In genomic region chr6:42339991-42340401, GRCh38 we compare ENCODE assay signal across 10 cellular contexts.
A peak's percentile ranks its signal among the peaks of the same experiment; 100 is the strongest.
DNase-seq lines count a peak whose midpoint lies in the region; ATAC-seq lines count a peak whose summit lies in the region.
"Had no signal": no experiment of that assay in that cellular context is flagged by ENCODE, and none has a peak within 500 bp of the region (broad histone marks: within the 10 kb centered on the region; RNA-seq: fewer than 3 reads in every experiment).

No MANE protein-coding gene starts in this region.

- DNase-seq in activated CD8-positive, alpha-beta memory T cell treated with anti-CD3 and anti-CD28 coated beads, Interleukin-2, amount 50 U/mL, for 24 hours (ENCODE audit: extremely low read depth), result peak; percentile 10
- DNase-seq in activated CD8-positive, alpha-beta memory T cell treated with anti-CD3 and anti-CD28 coated beads for 24 hours, result no peak
- DNase-seq in activated T-helper 1 cell treated with anti-CD3 and anti-CD28 coated beads, Interleukin-12 subunit alpha, Interleukin-12 subunit beta, Interleukin-2, Interleukin-4 antibody, amounts not matched to agents 30 ng/mL and 10 ng/mL and 1 ng/mL, durations not matched to agents 14 hours and 24 hours and 36 hours (ENCODE audit: low spot score), result peak; percentile 48
- DNase-seq in stimulated activated naive B cell treated with anti-CD40 and anti-IgM and Interleukin-4, amounts not matched to agents 10 μg/mL and 1 μg/mL and 100 μg/mL, for 72 hours, result no peak
- DNase-seq in NCI-H187 (lab: John Stamatoyannopoulos, UW) (no peak), G401 (ENCODE audit: low spot score) (no peak)
- DNase-seq: NCI-H1105 had no signal

- H3K27me3 Mint-ChIP-seq in activated T-helper 1 cell treated with anti-CD3 and anti-CD28 coated beads, Interleukin-12 subunit alpha, Interleukin-12 subunit beta, Interleukin-2, Interleukin-4 antibody, amounts not matched to agents 30 ng/mL and 10 ng/mL and 1 ng/mL, durations not matched to agents 14 hours and 24 hours and 36 hours (ENCODE audit: insufficient read depth), result no peaks in the 10 kb centered on the region
- peaks cover 0 to 3% of the 10 kb centered on the region in 2 donors for H3K27me3 Mint-ChIP-seq in stimulated activated naive B cell treated with anti-CD40 and anti-IgM and Interleukin-4, amounts not matched to agents 10 μg/mL and 1 μg/mL and 100 μg/mL, for 72 hours

- peak overlapping the region; percentile 63 for H3K4me3 Mint-ChIP-seq in activated T-helper 1 cell treated with anti-CD3 and anti-CD28 coated beads, Interleukin-12 subunit alpha, Interleukin-12 subunit beta, Interleukin-2, Interleukin-4 antibody, amounts not matched to agents 30 ng/mL and 10 ng/mL and 1 ng/mL, durations not matched to agents 14 hours and 24 hours and 36 hours
- H3K4me3 Mint-ChIP-seq in stimulated activated naive B cell treated with anti-CD40 and anti-IgM and Interleukin-4, amounts not matched to agents 10 μg/mL and 1 μg/mL and 100 μg/mL, for 72 hours, result no peak overlapping the region
- H3K4me3 Mint-ChIP-seq: WTC11 had no signal

- peak; percentile 75 for ATAC-seq in HG03064 (IDR thresholded peaks at IDR 0.05; ENCODE audit: low read depth, unreplicated experiment)
- ATAC-seq in stimulated activated naive B cell treated with anti-CD40 and anti-IgM and Interleukin-4, amounts not matched to agents 10 μg/mL and 1 μg/mL and 100 μg/mL, for 72 hours (replicated peaks), result peak; percentile 60 to 91
- no peak for ATAC-seq in GM21528 (IDR thresholded peaks at IDR 0.05; ENCODE audit: low FRiP score, unreplicated experiment)
- ATAC-seq: WTC11 had no signal

- no peaks in the 10 kb centered on the region for H3K9me3 Mint-ChIP-seq in activated T-helper 1 cell treated with anti-CD3 and anti-CD28 coated beads, Interleukin-12 subunit alpha, Interleukin-12 subunit beta, Interleukin-2, Interleukin-4 antibody, amounts not matched to agents 30 ng/mL and 10 ng/mL and 1 ng/mL, durations not matched to agents 14 hours and 24 hours and 36 hours
- no peaks in the 10 kb centered on the region for H3K9me3 Mint-ChIP-seq in stimulated activated naive B cell treated with anti-CD40 and anti-IgM and Interleukin-4, amounts not matched to agents 10 μg/mL and 1 μg/mL and 100 μg/mL, for 72 hours
- H3K9me3 Mint-ChIP-seq: WTC11 had no signal

- H3K4me1 Mint-ChIP-seq in activated T-helper 1 cell treated with anti-CD3 and anti-CD28 coated beads, Interleukin-12 subunit alpha, Interleukin-12 subunit beta, Interleukin-2, Interleukin-4 antibody, amounts not matched to agents 30 ng/mL and 10 ng/mL and 1 ng/mL, durations not matched to agents 14 hours and 24 hours and 36 hours (ENCODE audit: low read depth), result peaks cover 84% of the 10 kb centered on the region
- H3K4me1 Mint-ChIP-seq in stimulated activated naive B cell treated with anti-CD40 and anti-IgM and Interleukin-4, amounts not matched to agents 10 μg/mL and 1 μg/mL and 100 μg/mL, for 72 hours, result no peaks in the 10 kb centered on the region

- in situ Hi-C loops in G401 (cut with HindIII; ENCODE audit: low sequenced_read_pairs), result no loop called here

- peaks cover 50% of the 10 kb centered on the region for H3K36me3 Mint-ChIP-seq in activated T-helper 1 cell treated with anti-CD3 and anti-CD28 coated beads, Interleukin-12 subunit alpha, Interleukin-12 subunit beta, Interleukin-2, Interleukin-4 antibody, amounts not matched to agents 30 ng/mL and 10 ng/mL and 1 ng/mL, durations not matched to agents 14 hours and 24 hours and 36 hours (ENCODE audit: low read depth)
- H3K36me3 Mint-ChIP-seq in stimulated activated naive B cell treated with anti-CD40 and anti-IgM and Interleukin-4, amounts not matched to agents 10 μg/mL and 1 μg/mL and 100 μg/mL, for 72 hours, result no peaks in the 10 kb centered on the region

- peak overlapping the region; percentile 89 for H3K27ac Mint-ChIP-seq in activated T-helper 1 cell treated with anti-CD3 and anti-CD28 coated beads, Interleukin-12 subunit alpha, Interleukin-12 subunit beta, Interleukin-2, Interleukin-4 antibody, amounts not matched to agents 30 ng/mL and 10 ng/mL and 1 ng/mL, durations not matched to agents 14 hours and 24 hours and 36 hours
- no peak overlapping the region for H3K27ac Mint-ChIP-seq in stimulated activated naive B cell treated with anti-CD40 and anti-IgM and Interleukin-4, amounts not matched to agents 10 μg/mL and 1 μg/mL and 100 μg/mL, for 72 hours
- H3K27ac Mint-ChIP-seq: WTC11 had no signal

- intact Hi-C loops in activated T-helper 1 cell treated with anti-CD3 and anti-CD28 coated beads, Interleukin-12 subunit alpha, Interleukin-12 subunit beta, Interleukin-2, Interleukin-4 antibody, amounts not matched to agents 30 ng/mL and 10 ng/mL and 1 ng/mL, durations not matched to agents 14 hours and 24 hours and 36 hours (cut with micrococcal nuclease), result loop anchor here (1.0 kb wide), 9 partner anchors 17 to 181 kb away; partner anchors contain the start of gene TRERF1

Comparison
In these comparisons a context has a peak if more than half of its experiments do, and no peak if none do; other contexts are left out.
1. DNase-seq: peak in activated CD8-positive, alpha-beta memory T cell treated with anti-CD3 and anti-CD28 coated beads, Interleukin-2, amount 50 U/mL, for 24 hours (single experiment) and activated T-helper 1 cell treated with anti-CD3 and anti-CD28 coated beads, Interleukin-12 subunit alpha, Interleukin-12 subunit beta, Interleukin-2, Interleukin-4 antibody, amounts not matched to agents 30 ng/mL and 10 ng/mL and 1 ng/mL, durations not matched to agents 14 hours and 24 hours and 36 hours (single experiment); none in activated CD8-positive, alpha-beta memory T cell treated with anti-CD3 and anti-CD28 coated beads for 24 hours (single experiment), stimulated activated naive B cell treated with anti-CD40 and anti-IgM and Interleukin-4, amounts not matched to agents 10 μg/mL and 1 μg/mL and 100 μg/mL, for 72 hours (single experiment), NCI-H187 (0 of 2) and G401 (single experiment).